In the genomic region with DNA sequence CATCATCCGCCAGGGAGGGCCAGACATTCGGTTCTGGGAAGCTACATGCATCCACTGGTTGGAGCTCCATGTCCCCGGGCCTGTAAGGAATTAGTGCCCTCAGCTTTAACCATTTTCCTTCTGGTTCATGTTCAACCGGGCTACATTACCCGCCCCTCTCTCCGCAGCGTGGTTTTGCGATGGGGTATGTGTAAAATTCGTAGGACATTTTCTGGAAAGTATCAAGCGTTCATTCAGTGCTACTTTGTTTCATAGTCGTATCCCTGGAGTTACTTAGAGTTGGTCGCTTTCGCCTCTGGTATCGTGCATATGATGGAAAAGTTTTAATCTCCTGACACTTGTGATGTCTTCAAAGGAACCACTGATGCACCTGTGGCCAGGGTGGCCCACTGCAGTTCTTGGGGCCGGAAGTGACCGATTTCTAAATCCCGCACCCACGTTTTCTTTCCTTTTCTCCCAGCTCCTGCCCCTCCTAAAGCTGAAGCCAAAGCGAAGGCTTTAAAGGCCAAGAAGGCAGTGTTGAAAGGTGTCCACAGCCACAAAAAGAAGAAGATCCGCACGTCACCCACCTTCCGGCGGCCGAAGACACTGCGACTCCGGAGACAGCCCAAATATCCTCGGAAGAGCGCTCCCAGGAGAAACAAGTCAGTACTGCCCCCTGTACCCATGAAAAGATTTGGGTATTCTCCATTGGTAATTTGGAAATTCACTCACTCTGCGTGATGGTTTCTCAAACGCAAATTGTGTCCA, we compare ENCODE assay signal across 1 cellular context.
A peak's percentile ranks its signal among the peaks of the same experiment; 100 is the strongest.
TF ChIP-seq lines count a peak whose summit lies in the region.

No MANE protein-coding gene starts in this region.

TF ChIP-seq in H1, 55 proteins besides CTCF, POLR2A, EP300 and RAD21:
- TF ChIP-seq RFX5 (IDR thresholded peaks at IDR 0.05; ENCODE audit: borderline replicate concordance, low read depth, low read length) (no peak), EZH2 (IDR thresholded peaks at IDR 0.05; ENCODE audit: low read depth, low read length, severe bottlenecking) (no peak), BRCA1 (IDR thresholded peaks at IDR 0.05; ENCODE audit: low read depth, low read length) (no peak), SP4 (IDR thresholded peaks at IDR 0.05; ENCODE audit: low read length) (no peak), ZNF274 (IDR thresholded peaks at IDR 0.05; ENCODE audit: borderline replicate concordance, extremely low read depth, low read length) (no peak), POLR2AphosphoS5 (IDR thresholded peaks at IDR 0.05; ENCODE audit: low read depth, low read length) (peak; percentile 25; the same call in 1 of the 2 replicates), PHF8 (conservative IDR thresholded peaks at IDR 0.05; ENCODE audit: low read depth, low read length) (0 out of 2 replicates have a peak, but pooled peaks have one; percentile 9), YY1 (IDR thresholded peaks at IDR 0.05; ENCODE audit: low read depth, low read length) (no peak), CHD1 (IDR thresholded peaks at IDR 0.05; ENCODE audit: low read depth, low read length) (peak; percentile 65; the same call in 1 of the 2 replicates), HDAC6 (IDR thresholded peaks at IDR 0.05; ENCODE audit: low read depth, low read length) (no peak), SIN3A (conservative IDR thresholded peaks at IDR 0.05 in 1 of 2, IDR thresholded peaks at IDR 0.05 in 1 of 2; ENCODE audit: low read depth in 1 of 2, low read length in 2 of 2) (0 out of 4 replicates have a peak, but pooled peaks of 1 of the 2 experiments have one; percentile 56), GTF2F1 (IDR thresholded peaks at IDR 0.05; ENCODE audit: borderline replicate concordance, low read depth, low read length) (no peak), BCL11A (IDR thresholded peaks at IDR 0.05; ENCODE audit: low read depth in 2 of 2, low read length in 2 of 2) (no peak), KDM5A (IDR thresholded peaks at IDR 0.05; ENCODE audit: low read length) (0 out of 2 replicates have a peak, but pooled peaks have one; percentile 76), RXRA (IDR thresholded peaks at IDR 0.05; ENCODE audit: insufficient read depth, low read depth, low read length) (no peak), JUND (IDR thresholded peaks at IDR 0.05; ENCODE audit: low read length) (no peak)
- TF ChIP-seq, protein P1, sequence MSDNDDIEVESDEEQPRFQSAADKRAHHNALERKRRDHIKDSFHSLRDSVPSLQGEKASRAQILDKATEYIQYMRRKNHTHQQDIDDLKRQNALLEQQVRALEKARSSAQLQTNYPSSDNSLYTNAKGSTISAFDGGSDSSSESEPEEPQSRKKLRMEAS (IDR thresholded peaks at IDR 0.05): no peak
- TF ChIP-seq, protein P2, sequence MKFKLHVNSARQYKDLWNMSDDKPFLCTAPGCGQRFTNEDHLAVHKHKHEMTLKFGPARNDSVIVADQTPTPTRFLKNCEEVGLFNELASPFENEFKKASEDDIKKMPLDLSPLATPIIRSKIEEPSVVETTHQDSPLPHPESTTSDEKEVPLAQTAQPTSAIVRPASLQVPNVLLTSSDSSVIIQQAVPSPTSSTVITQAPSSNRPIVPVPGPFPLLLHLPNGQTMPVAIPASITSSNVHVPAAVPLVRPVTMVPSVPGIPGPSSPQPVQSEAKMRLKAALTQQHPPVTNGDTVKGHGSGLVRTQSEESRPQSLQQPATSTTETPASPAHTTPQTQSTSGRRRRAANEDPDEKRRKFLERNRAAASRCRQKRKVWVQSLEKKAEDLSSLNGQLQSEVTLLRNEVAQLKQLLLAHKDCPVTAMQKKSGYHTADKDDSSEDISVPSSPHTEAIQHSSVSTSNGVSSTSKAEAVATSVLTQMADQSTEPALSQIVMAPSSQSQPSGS (IDR thresholded peaks at IDR 0.05; ENCODE audit: low read length): no peak
